In genomic region chr13:113090806-113091205, GRCh38 we compare ENCODE assay signal across 18 cellular contexts. TPM values are rescaled to one million over a fixed set of nuclear protein-coding genes. Genes with fewer than 3 reads are reported as not detected.
A peak's percentile ranks its signal among the peaks of the same experiment; 100 is the strongest.
DNase-seq lines count a peak whose midpoint lies in the region; ATAC-seq and TF ChIP-seq lines count a peak whose summit lies in the region.
"Had no signal": no experiment of that assay in that cellular context is flagged by ENCODE, and none has a peak within 500 bp of the region (broad histone marks: within the 10 kb centered on the region; RNA-seq: fewer than 3 reads in every experiment).

No MANE protein-coding gene starts in this region.

- H3K27me3 Mint-ChIP-seq in glutamatergic neuron (ENCODE audit: unreplicated experiment), result peaks cover 14% of the 10 kb centered on the region
- H3K27me3 Mint-ChIP-seq: B cell; CD4-positive, alpha-beta memory T cell had no signal

- H3K4me3 Mint-ChIP-seq in glutamatergic neuron (ENCODE audit: unreplicated experiment), result no peak overlapping the region
- H3K4me3 Mint-ChIP-seq: B cell; CD4-positive, alpha-beta memory T cell had no signal

- H3K27me3 ChIP-seq in right atrium auricular region (no peaks in the 10 kb centered on the region), RWPE2 (ENCODE audit: insufficient read depth, poor library complexity, severe bottlenecking) (peaks cover 7% of the 10 kb centered on the region)

- H3K36me3 ChIP-seq in right atrium auricular region (peaks cover 23% of the 10 kb centered on the region), RWPE2 (ENCODE audit: low read depth) (no peaks in the 10 kb centered on the region)

- no peaks in the 10 kb centered on the region for H3K4me1 ChIP-seq in right atrium auricular region
- no peaks in the 10 kb centered on the region for H3K4me1 ChIP-seq in RWPE2 (ENCODE audit: insufficient read depth, poor library complexity, severe bottlenecking)

- H3K9me3 ChIP-seq in right atrium auricular region, result no peaks in the 10 kb centered on the region
- H3K9me3 ChIP-seq in RWPE2 (ENCODE audit: severe bottlenecking), result no peaks in the 10 kb centered on the region

- H3K36me3 Mint-ChIP-seq in glutamatergic neuron (ENCODE audit: unreplicated experiment), result no peaks in the 10 kb centered on the region

- TF ChIP-seq CTCF in right atrium auricular region (IDR thresholded peaks at IDR 0.05), result no peak
- TF ChIP-seq CTCF in RWPE2 (IDR thresholded peaks at IDR 0.05; ENCODE audit: poor library complexity, severe bottlenecking), result no peak
- no peak for TF ChIP-seq CTCF in glutamatergic neuron (IDR thresholded peaks at IDR 0.05; ENCODE audit: partially characterized antibody, unreplicated experiment)

- H3K4me3 ChIP-seq in right atrium auricular region (no peak overlapping the region), RWPE2 (ENCODE audit: severe bottlenecking) (no peak overlapping the region)
- H3K4me3 ChIP-seq: GM23338 had no signal

- no peak overlapping the region for H3K27ac ChIP-seq in right atrium auricular region
- no peak overlapping the region for H3K27ac ChIP-seq in RWPE2 (ENCODE audit: poor library complexity, severe bottlenecking)
- H3K27ac ChIP-seq: C4-2B had no signal

- ATAC-seq in Right ventricle myocardium superior (ENCODE audit: poor library complexity), result no peak
- no peak for ATAC-seq in RWPE2 (ENCODE audit: low read depth)

- no peak overlapping the region for H3K27ac Mint-ChIP-seq in glutamatergic neuron (ENCODE audit: unreplicated experiment)
- H3K27ac Mint-ChIP-seq: B cell; CD4-positive, alpha-beta memory T cell had no signal

- H3K4me1 Mint-ChIP-seq in glutamatergic neuron (ENCODE audit: low read depth, unreplicated experiment), result peaks cover 4% of the 10 kb centered on the region
- H3K4me1 Mint-ChIP-seq: B cell; CD4-positive, alpha-beta memory T cell had no signal

- intact Hi-C loops in Right ventricle myocardium superior (cut with DNase I) (no loop called here), posterior vena cava (cut with DNase I) (no loop called here)

- DNase-seq in Right ventricle myocardium superior, result peak; percentile 20
- DNase-seq in right atrium auricular region (ENCODE audit: low spot score), result no peak
- DNase-seq in RWPE2 (ENCODE audit: low spot score), result peak; percentile 45
- peak; percentile 9 for DNase-seq in glutamatergic neuron
- DNase-seq in posterior vena cava (ENCODE audit: low spot score), result peak; percentile 48
- no peak for DNase-seq in DMS114 treated with DMSO at 0.1 percent for 48 hours (lab: John Stamatoyannopoulos, UW; ENCODE audit: unreplicated experiment)
- DNase-seq in AG20443 (ENCODE audit: low spot score), result no peak
- DNase-seq in activated T-cell treated with anti-CD3 and anti-CD28 coated beads, Interleukin-2, amount 50 U/mL, for 48 hours, result no peak
- DNase-seq: ACHN; CD4-positive, alpha-beta memory T cell; DMS153; DMS79 treated with DMSO at 0.1 percent for 48 hours; EL had no signal

- H3K9me3 Mint-ChIP-seq in glutamatergic neuron (ENCODE audit: unreplicated experiment), result peaks cover 10% of the 10 kb centered on the region
- H3K9me3 Mint-ChIP-seq: CD4-positive, alpha-beta memory T cell; GM23338 had no signal

RNA-seq across cellular contexts. Expression of gene F7, which starts 14.8 kb away (rescaled TPM):
- total RNA-seq in Right ventricle myocardium superior (0.08 TPM), right atrium auricular region (under 1 TPM in 1 of 2 donors, not detected in 1; 0.20 TPM), glutamatergic neuron (ENCODE audit: unreplicated experiment) (not detected), posterior vena cava (under 1 TPM in 1 of 2 donors, not detected in 1; 0.10 TPM)
- total RNA-seq: A172; B cell; CD4-positive, alpha-beta memory T cell had no signal

RNA-seq across cellular contexts. Expression of gene F10, which starts 31.8 kb away (rescaled TPM):
- total RNA-seq in Right ventricle myocardium superior (4.5 TPM), right atrium auricular region (10 to 100 TPM; 21.9 to 27.5 TPM), glutamatergic neuron (ENCODE audit: unreplicated experiment) (0.74 TPM), posterior vena cava (10 to 100 TPM; 19.8 to 48.4 TPM)
- total RNA-seq: B cell; CD4-positive, alpha-beta memory T cell; HT1080 had no signal

Comparison
In these comparisons a context has a peak if more than half of its experiments do, and no peak if none do; other contexts are left out.
1. DNase-seq: peak in Right ventricle myocardium superior (single experiment), RWPE2 (single experiment), glutamatergic neuron (single experiment) and posterior vena cava (single experiment); none in right atrium auricular region (single experiment), DMS114 treated with DMSO at 0.1 percent for 48 hours (single experiment), AG20443 (single experiment) and activated T-cell treated with anti-CD3 and anti-CD28 coated beads, Interleukin-2, amount 50 U/mL, for 48 hours (0 of 2).